1 cellular context compared by ENCODE assay signal in the genomic region with DNA sequence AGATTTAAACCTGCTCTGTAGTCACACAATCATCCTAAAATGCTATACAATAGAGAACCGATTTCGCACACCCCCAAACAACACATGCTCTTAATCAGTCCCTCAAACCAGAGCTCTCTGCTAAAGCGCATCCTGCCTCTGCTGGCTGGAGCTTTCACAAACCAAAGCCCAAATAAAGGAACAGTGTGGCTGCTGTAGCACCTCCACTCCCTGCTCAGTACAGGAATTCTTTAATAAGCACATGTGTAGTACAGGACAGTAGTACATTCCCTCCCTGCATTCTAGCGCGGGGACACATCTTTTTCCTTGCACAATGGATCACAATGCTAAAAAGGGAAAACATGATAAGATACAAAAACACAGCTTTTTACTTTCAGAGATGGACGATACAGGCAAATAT.
TF ChIP-seq lines count a peak whose summit lies in the region.

No MANE protein-coding gene starts in this region.

TF ChIP-seq in GM23338, 12 proteins besides CTCF, POLR2A, EP300 and RAD21 (continued from another document):
- TF ChIP-seq ZNF462 (CRISPR knock-in tag; IDR thresholded peaks at IDR 0.05) (no peak), REST (IDR thresholded peaks at IDR 0.05; ENCODE audit: unreplicated experiment) (no peak), ETS1 (IDR thresholded peaks at IDR 0.05) (no peak), CREB1 (CRISPR knock-in tag; IDR thresholded peaks at IDR 0.05; ENCODE audit: low read depth) (no peak), POLR2AphosphoS5 (IDR thresholded peaks at IDR 0.05; ENCODE audit: low read depth) (no peak), STAT1 (IDR thresholded peaks at IDR 0.05; ENCODE audit: unreplicated experiment) (no peak)
